ENCODE assay signal across 14 cellular contexts in genomic region chr7:65809982-65810288, GRCh38.
A peak's percentile ranks its signal among the peaks of the same experiment; 100 is the strongest.
DNase-seq lines count a peak whose midpoint lies in the region; ATAC-seq and TF ChIP-seq lines count a peak whose summit lies in the region.
"Had no signal": no experiment of that assay in that cellular context is flagged by ENCODE, and none has a peak within 500 bp of the region (broad histone marks: within the 10 kb centered on the region; RNA-seq: fewer than 3 reads in every experiment).

No MANE protein-coding gene starts in this region.

- peak; percentile 37 for ATAC-seq in GM19351 (IDR thresholded peaks at IDR 0.05; ENCODE audit: unreplicated experiment)
- ATAC-seq in HG02642 (IDR thresholded peaks at IDR 0.05; ENCODE audit: poor library complexity, unreplicated experiment): peak; percentile 44
- ATAC-seq in HG03378 (IDR thresholded peaks at IDR 0.05; ENCODE audit: unreplicated experiment): peak; percentile 37

- no peak for TF ChIP-seq CTCF in GM12875 (IDR thresholded peaks at IDR 0.05; ENCODE audit: borderline replicate concordance, insufficient read depth, low read depth, low read length)

- DNase-seq in SIG-M5 (lab: John Stamatoyannopoulos, UW): no peak
- no peak for DNase-seq in A172 (ENCODE audit: low spot score)
- no peak for DNase-seq in NCI-H128 (lab: John Stamatoyannopoulos, UW; ENCODE audit: unreplicated experiment)
- DNase-seq in stimulated activated CD4-positive, alpha-beta T cell treated with anti-CD3 and anti-CD28 coated beads, Interleukin-1b, Interleukin-23, amount 100 ng/mL, for 48 hours: no peak
- DNase-seq: adrenal gland, dermis blood vessel endothelial cell, islet precursor cell, NCI-H226, T1000 had no signal

- H3K4me3 ChIP-seq in GM12875 (ENCODE audit: low read depth, low read length): peak overlapping the region; percentile 3
- H3K4me3 ChIP-seq: adrenal gland, tibial nerve had no signal
